ENCODE assay signal across 25 cellular contexts in the genomic region with DNA sequence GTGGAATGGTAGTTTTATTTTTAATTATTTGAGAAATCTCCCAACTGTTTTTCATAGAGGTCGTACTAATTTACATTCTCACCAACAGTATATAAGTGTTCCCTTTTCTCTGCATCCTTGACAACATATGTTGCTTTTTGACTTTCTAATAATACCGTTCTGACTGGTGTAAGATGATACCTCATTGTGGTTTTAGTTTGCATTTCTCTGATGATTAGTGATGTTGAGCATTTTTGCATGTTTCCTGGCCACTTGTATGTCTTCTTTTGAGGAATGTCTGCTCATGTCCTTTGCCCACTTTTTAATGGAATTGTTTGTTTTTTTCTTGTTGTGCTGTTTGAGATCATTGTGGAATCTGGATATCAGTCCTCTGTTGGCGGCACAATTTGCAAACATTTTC.
DNase-seq lines count a peak whose midpoint lies in the region.
"Had no signal": no experiment of that assay in that cellular context is flagged by ENCODE, and none has a peak within 500 bp of the region (broad histone marks: within the 10 kb centered on the region; RNA-seq: fewer than 3 reads in every experiment).

No MANE protein-coding gene starts in this region.

- peak; percentile 1 for DNase-seq in G401 (ENCODE audit: low spot score)
- peak; percentile 8 to 65 for DNase-seq in NCI-H524 (lab: John Stamatoyannopoulos, UW)
- peak; percentile 39 for DNase-seq in dedifferentiated amniotic fluid mesenchymal stem cell (ENCODE audit: extremely low spot score)
- DNase-seq in skeletal muscle cell (ENCODE audit: low read depth) = peak; percentile 21
- no peak for DNase-seq in activated CD4-positive, alpha-beta T cell treated with anti-CD3 and anti-CD28 coated beads, Interleukin-2, amount 50 U/mL, for 48 hours
- DNase-seq in LoVo (ENCODE audit: low spot score) = no peak
- DNase-seq in activated CD4-positive, alpha-beta T cell treated with anti-CD3 and anti-CD28 coated beads for 4 hours = no peak
- DNase-seq: activated CD4-positive, alpha-beta T cell treated with anti-CD3 and anti-CD28 coated beads for 1 hour; activated CD8-positive, alpha-beta T cell treated with anti-CD3 and anti-CD28 coated beads, Interleukin-2, amount 10 ng/mL, durations not matched to agents 7 days and 5 days; activated naive CD4-positive, alpha-beta T cell treated with anti-CD3 and anti-CD28 coated beads, Interleukin-2, amount 50 U/mL, for 16 hours; amygdala; colonic mucosa; effector CD8-positive, alpha-beta T cell; GDM1; left ventricle myocardium superior; NCI-H1092 treated with DMSO at 0.1 percent for 48 hours; NCI-H1694 treated with DMSO at 0.1 percent for 48 hours; NCI-H510A; right cardiac atrium; Right ventricle myocardium superior; stimulated activated CD4-positive, alpha-beta T cell treated with anti-CD3 and anti-CD28 coated beads, Interleukin-4, amount 100 ng/mL, for 24 hours; tibial artery had no signal

- H3K4me3 ChIP-seq in skeletal muscle cell (ENCODE audit: low read depth, low read length) = no peak overlapping the region
- H3K4me3 ChIP-seq: BLaER1 treated with 17β-estradiol and CSF1 and Interleukin-3, amounts not matched to agents 10 nM and 100 nM; colonic mucosa; HAP-1; tibial artery; vagina had no signal

- in situ Hi-C loops in G401 (cut with HindIII; ENCODE audit: low sequenced_read_pairs) = no loop called here

Comparison
In these comparisons a context has a peak if more than half of its experiments do, and no peak if none do; other contexts are left out.
1. DNase-seq: peak in G401 (single experiment), NCI-H524 (2 of 2), dedifferentiated amniotic fluid mesenchymal stem cell (single experiment) and skeletal muscle cell (single experiment); none in activated CD4-positive, alpha-beta T cell treated with anti-CD3 and anti-CD28 coated beads, Interleukin-2, amount 50 U/mL, for 48 hours (0 of 2), LoVo (single experiment) and activated CD4-positive, alpha-beta T cell treated with anti-CD3 and anti-CD28 coated beads for 4 hours (0 of 2).